ENCODE assay signal across 1 cellular context in genomic region chr19:50718255-50719118, GRCh38.
TF ChIP-seq lines count a peak whose summit lies in the region.

No MANE protein-coding gene starts in this region.

TF ChIP-seq in HEK293, 187 proteins besides CTCF, POLR2A, EP300 and RAD21 (continued from another document):
- TF ChIP-seq KLF17 (tag by site-specific recombination; IDR thresholded peaks at IDR 0.05) = no peak
- no peak for TF ChIP-seq SCRT2 (tag by site-specific recombination; IDR thresholded peaks at IDR 0.05)
- TF ChIP-seq ZIC2 (tag by site-specific recombination; IDR thresholded peaks at IDR 0.05) = 0 out of 2 replicates have a peak, but pooled peaks have one; percentile 26
- no peak for TF ChIP-seq ZNF266 (tag by site-specific recombination; IDR thresholded peaks at IDR 0.05; ENCODE audit: low read depth)
- TF ChIP-seq ZNF132 (tag by site-specific recombination; IDR thresholded peaks at IDR 0.05; ENCODE audit: borderline replicate concordance) = no peak
- peak; percentile 51; the same call in 1 of the 2 replicates for TF ChIP-seq PATZ1 (tag by site-specific recombination; IDR thresholded peaks at IDR 0.05)
- no peak for TF ChIP-seq ZNF362 (tag by site-specific recombination; IDR thresholded peaks at IDR 0.05)
- TF ChIP-seq OSR2 (tag by site-specific recombination; IDR thresholded peaks at IDR 0.05) = no peak
- no peak for TF ChIP-seq ZNF473 (tag by site-specific recombination; IDR thresholded peaks at IDR 0.05)
- TF ChIP-seq ZNF23 (tag by site-specific recombination; IDR thresholded peaks at IDR 0.05; ENCODE audit: borderline replicate concordance) = no peak
- TF ChIP-seq OVOL3 (tag by site-specific recombination; IDR thresholded peaks at IDR 0.05) = no peak
- TF ChIP-seq ZFHX2 (tag by site-specific recombination; conservative IDR thresholded peaks at IDR 0.05) = peak; percentile 21; the same call in 1 of the 2 replicates
- no peak for TF ChIP-seq ZSCAN4 (tag by site-specific recombination; IDR thresholded peaks at IDR 0.05)
- no peak for TF ChIP-seq ZNF558 (tag by site-specific recombination; IDR thresholded peaks at IDR 0.05)
- no peak for TF ChIP-seq ZNF629 (tag by site-specific recombination; IDR thresholded peaks at IDR 0.05)
- peak; percentile 46 for TF ChIP-seq SP3 (tag by site-specific recombination; IDR thresholded peaks at IDR 0.05)
- no peak for TF ChIP-seq ZNF416 (tag by site-specific recombination; IDR thresholded peaks at IDR 0.05)
- peak; percentile 53 for TF ChIP-seq ZBTB26 (tag by site-specific recombination; optimal IDR thresholded peaks at IDR 0.05)
- TF ChIP-seq ZNF530 (tag by site-specific recombination; IDR thresholded peaks at IDR 0.05; ENCODE audit: low read depth) = no peak
- 0 out of 2 replicates have a peak, but pooled peaks have one; percentile 33 for TF ChIP-seq KLF8 (tag by site-specific recombination; IDR thresholded peaks at IDR 0.05)
- TF ChIP-seq ZNF398 (tag by site-specific recombination; IDR thresholded peaks at IDR 0.05) = peak; percentile 87
- no peak for TF ChIP-seq KLF7 (tag by site-specific recombination; IDR thresholded peaks at IDR 0.05; ENCODE audit: borderline replicate concordance)
- TF ChIP-seq ZFP41 (tag by site-specific recombination; IDR thresholded peaks at IDR 0.05; ENCODE audit: borderline replicate concordance) = no peak
TF ChIP-seq in HEK293: peak in this region for 10.
